In the genomic region with DNA sequence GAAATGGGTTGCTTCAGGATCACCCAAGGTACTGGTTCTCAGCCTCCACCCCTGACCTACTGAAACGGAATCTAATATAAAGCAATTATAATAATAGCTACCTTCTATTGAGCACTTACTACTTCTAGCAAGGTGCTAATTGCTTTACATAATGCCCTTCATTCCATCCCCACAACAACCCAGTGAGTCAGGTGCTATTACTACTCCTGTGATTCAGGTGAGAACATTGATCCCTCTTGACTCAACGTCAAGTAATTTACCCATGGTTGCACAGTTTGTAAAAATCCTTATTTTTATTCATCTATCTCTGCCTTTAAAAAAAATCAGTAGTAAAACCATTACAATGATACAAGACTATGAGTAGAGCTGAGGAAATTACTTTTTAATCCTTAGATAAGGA, we compare ENCODE assay signal across 20 cellular contexts.
DNase-seq lines count a peak whose midpoint lies in the region; ATAC-seq and FAIRE-seq lines count a peak whose summit lies in the region.
"Had no signal": no experiment of that assay in that cellular context is flagged by ENCODE, and none has a peak within 500 bp of the region (broad histone marks: within the 10 kb centered on the region; RNA-seq: fewer than 3 reads in every experiment).

No MANE protein-coding gene starts in this region.

- ATAC-seq in esophagus mucosa, result peak; percentile 44
- no peak for ATAC-seq in HG02623 (IDR thresholded peaks at IDR 0.05; ENCODE audit: unreplicated experiment)
- ATAC-seq: CD8-positive, alpha-beta T cell had no signal

- no peaks in the 10 kb centered on the region for H3K27me3 Mint-ChIP-seq in activated naive CD8-positive, alpha-beta T cell treated with anti-CD3 and anti-CD28 coated beads for 36 hours

- H3K9me3 ChIP-seq in small intestine (ENCODE audit: control insufficient read depth, low read depth), result no peaks in the 10 kb centered on the region
- H3K9me3 ChIP-seq: BLaER1 treated with 17β-estradiol and CSF1 and Interleukin-3, amounts not matched to agents 10 nM and 100 nM; MG63 had no signal

- peak; percentile 57 for FAIRE-seq in small intestine (lab: Jason Lieb, UNC)

- WGBS in small intestine, 3 donors, result 43 to 80% (median 61%) methylated on average over 2 of the region's 2 CpGs

- H3K27ac ChIP-seq in small intestine (ENCODE audit: low read depth in 1 of 2, low read length in 1 of 2), result no peak overlapping the region
- H3K27ac ChIP-seq: BLaER1 treated with 17β-estradiol and CSF1 and Interleukin-3, amounts not matched to agents 10 nM and 100 nM had no signal

- no peaks in the 10 kb centered on the region for H3K27me3 ChIP-seq in small intestine (ENCODE audit: control insufficient read depth in 2 of 2, insufficient read depth in 2 of 2, low read length in 2 of 2)
- H3K27me3 ChIP-seq: BLaER1 treated with 17β-estradiol and CSF1 and Interleukin-3, amounts not matched to agents 10 nM and 100 nM; MG63 had no signal

- H3K9me3 Mint-ChIP-seq in activated naive CD8-positive, alpha-beta T cell treated with anti-CD3 and anti-CD28 coated beads for 36 hours, result no peaks in the 10 kb centered on the region
- H3K9me3 Mint-ChIP-seq: CD8-positive, alpha-beta T cell had no signal

- H3K4me1 ChIP-seq in small intestine (ENCODE audit: control insufficient read depth in 2 of 2, insufficient read depth in 1 of 2, low read depth in 1 of 2, low read length in 1 of 2), result peaks cover 3 to 4% of the 10 kb centered on the region in 2 donors
- H3K4me1 ChIP-seq: BLaER1 treated with 17β-estradiol and CSF1 and Interleukin-3, amounts not matched to agents 10 nM and 100 nM had no signal

- H3K4me3 ChIP-seq in small intestine (ENCODE audit: low read depth in 1 of 2, low read length in 2 of 2), result no peak overlapping the region
- H3K4me3 ChIP-seq: BLaER1 treated with 17β-estradiol and CSF1 and Interleukin-3, amounts not matched to agents 10 nM and 100 nM; MG63 had no signal

- H3K27ac Mint-ChIP-seq in activated naive CD8-positive, alpha-beta T cell treated with anti-CD3 and anti-CD28 coated beads for 36 hours, result no peak overlapping the region
- H3K27ac Mint-ChIP-seq: CD8-positive, alpha-beta T cell had no signal

- H3K4me3 Mint-ChIP-seq in activated naive CD8-positive, alpha-beta T cell treated with anti-CD3 and anti-CD28 coated beads for 36 hours, result no peak overlapping the region
- H3K4me3 Mint-ChIP-seq: CD8-positive, alpha-beta T cell had no signal

- H3K4me1 Mint-ChIP-seq in activated naive CD8-positive, alpha-beta T cell treated with anti-CD3 and anti-CD28 coated beads for 36 hours, result no peaks in the 10 kb centered on the region

- DNase-seq in NCI-H748 (lab: John Stamatoyannopoulos, UW; ENCODE audit: unreplicated experiment) (peak; percentile 60), NCI-H748 treated with DMSO at 0.1 percent for 48 hours (lab: John Stamatoyannopoulos, UW) (no peak), NCI-H774 (lab: John Stamatoyannopoulos, UW) (peak; percentile 61), small intestine (peak; percentile 68)
- DNase-seq in activated CD8-positive, alpha-beta memory T cell treated with anti-CD3 and anti-CD28 coated beads, Interleukin-2, amount 50 U/mL, for 4 hours, result no peak
- DNase-seq in activated naive CD8-positive, alpha-beta T cell treated with anti-CD3 and anti-CD28 coated beads for 36 hours, result no peak
- DNase-seq: CD8-positive, alpha-beta T cell; DMS79 treated with DMSO at 0.1 percent for 48 hours; Kasumi-1; MG63; NCI-H1048; NCI-H1930; NCI-H2171; NCI-H446 treated with DMSO at 0.1 percent for 48 hours; OCI-M1; SIG-M5; T-helper 1 cell had no signal

- H3K36me3 Mint-ChIP-seq in activated naive CD8-positive, alpha-beta T cell treated with anti-CD3 and anti-CD28 coated beads for 36 hours, result no peaks in the 10 kb centered on the region
- H3K36me3 Mint-ChIP-seq: CD8-positive, alpha-beta T cell had no signal

- H3K36me3 ChIP-seq in small intestine (ENCODE audit: control insufficient read depth in 2 of 2, insufficient read depth in 2 of 2, low read length in 2 of 2), result no peaks in the 10 kb centered on the region
- H3K36me3 ChIP-seq: BLaER1 treated with 17β-estradiol and CSF1 and Interleukin-3, amounts not matched to agents 10 nM and 100 nM; MG63 had no signal

Comparison
In these comparisons a context has a peak if more than half of its experiments do, and no peak if none do; other contexts are left out.
1. DNase-seq: peak in NCI-H748 (single experiment), NCI-H774 (single experiment) and small intestine (single experiment); none in NCI-H748 treated with DMSO at 0.1 percent for 48 hours (single experiment), activated CD8-positive, alpha-beta memory T cell treated with anti-CD3 and anti-CD28 coated beads, Interleukin-2, amount 50 U/mL, for 4 hours (single experiment) and activated naive CD8-positive, alpha-beta T cell treated with anti-CD3 and anti-CD28 coated beads for 36 hours (single experiment).